In genomic region chr10:118045842-118046490, GRCh38 we compare ENCODE assay signal across 8 cellular contexts. TPM values are rescaled to one million over a fixed set of nuclear protein-coding genes. Genes with fewer than 3 reads are reported as not detected.
DNase-seq lines count a peak whose midpoint lies in the region; ATAC-seq and TF ChIP-seq lines count a peak whose summit lies in the region.

No MANE protein-coding gene starts in this region.

- peak overlapping the region; percentile 53 for H2AFZ ChIP-seq in GM23338

- H3K36me3 Mint-ChIP-seq in GM23338 (ENCODE audit: low read depth) = no peaks in the 10 kb centered on the region

- H3K9me2 ChIP-seq in GM23338 (ENCODE audit: insufficient read depth) = no peaks in the 10 kb centered on the region

- intact Hi-C loops in left colon (cut with DNase I, micrococcal nuclease) = no loop called here

- H3K4me3 Mint-ChIP-seq in GM23338 = peak overlapping the region; percentile 93

- DNase-seq in ELR (ENCODE audit: low read depth) (peak; percentile 68), GM23338 (ENCODE audit: low spot score) (peak; percentile 65), Kasumi-1 (lab: John Stamatoyannopoulos, UW) (peak; percentile 31 to 72), left colon (peak; percentile 49 to 55), NCI-H2196 (lab: John Stamatoyannopoulos, UW; ENCODE audit: unreplicated experiment) (no peak)
- DNase-seq in stimulated activated CD4-positive, alpha-beta T cell treated with anti-CD3 and anti-CD28 coated beads, Interleukin-2, amount 100 ng/mL, for 48 hours = peak; percentile 12 to 18

- peaks cover 11% of the 10 kb centered on the region for H3K4me1 ChIP-seq in GM23338 (ENCODE audit: insufficient read depth)

- no peaks in the 10 kb centered on the region for H3F3A ChIP-seq in GM23338 (replicated peaks; ENCODE audit: low read depth)

- peak overlapping the region; percentile 76 for H3K4me2 ChIP-seq in GM23338

- peaks cover 40% of the 10 kb centered on the region for H3K79me2 ChIP-seq in GM23338 (replicated peaks; ENCODE audit: insufficient read depth)

- H3K27me3 Mint-ChIP-seq in GM23338 (ENCODE audit: insufficient read depth, low read depth, poor library complexity) = peaks cover 4% of the 10 kb centered on the region

- peak overlapping the region; percentile 72 for H3K4me3 ChIP-seq in GM23338

- peak overlapping the region; percentile 82 for H3K27ac ChIP-seq in GM23338 (ENCODE audit: low read depth)
- H3K27ac ChIP-seq in VCaP = peak overlapping the region; percentile 82
- peak overlapping the region; percentile 86 for H3K27ac ChIP-seq in cingulate gyrus (ENCODE audit: low read depth, low read length)

- peak overlapping the region; percentile 87 for H3K27ac Mint-ChIP-seq in GM23338

- H4K20me1 ChIP-seq in GM23338 (replicated peaks; ENCODE audit: insufficient read depth) = no peaks in the 10 kb centered on the region

- no peaks in the 10 kb centered on the region for H3K9me3 Mint-ChIP-seq in GM23338

- H3K36me3 ChIP-seq in GM23338 (ENCODE audit: insufficient read depth) = no peaks in the 10 kb centered on the region

- H3K27me3 ChIP-seq in GM23338 (ENCODE audit: insufficient read depth) = no peaks in the 10 kb centered on the region

- ATAC-seq in GM23338 = peak; percentile 62
- ATAC-seq in left colon = peak; percentile 26

- TF ChIP-seq CTCF in GM23338 (conservative IDR thresholded peaks at IDR 0.05; ENCODE audit: low read depth in 2 of 2) (no peak), VCaP (conservative IDR thresholded peaks at IDR 0.05) (0 out of 2 replicates have a peak, but pooled peaks have one; percentile 21)

- H3K4me1 Mint-ChIP-seq in GM23338 = peaks cover 26% of the 10 kb centered on the region; the same call in 2 of the 3 replicates

TF ChIP-seq in GM23338, 12 proteins besides CTCF, POLR2A, EP300 and RAD21:
- TF ChIP-seq NANOG (IDR thresholded peaks at IDR 0.05; ENCODE audit: borderline replicate concordance) (no peak), ZNF331 (CRISPR knock-in tag; IDR thresholded peaks at IDR 0.05; ENCODE audit: low read depth) (no peak), STAT1 (IDR thresholded peaks at IDR 0.05; ENCODE audit: unreplicated experiment) (no peak), POLR2AphosphoS5 (IDR thresholded peaks at IDR 0.05; ENCODE audit: low read depth) (no peak), ZNF114 (CRISPR knock-in tag; IDR thresholded peaks at IDR 0.05) (no peak), ZNF462 (CRISPR knock-in tag; IDR thresholded peaks at IDR 0.05) (no peak), JUNB (IDR thresholded peaks at IDR 0.05; ENCODE audit: unreplicated experiment) (no peak), EZH2phosphoT487 (IDR thresholded peaks at IDR 0.05; ENCODE audit: unreplicated experiment) (no peak), CREB1 (CRISPR knock-in tag; IDR thresholded peaks at IDR 0.05; ENCODE audit: low read depth) (no peak), EZH2 (IDR thresholded peaks at IDR 0.05; ENCODE audit: low read depth, unreplicated experiment) (no peak), REST (IDR thresholded peaks at IDR 0.05; ENCODE audit: unreplicated experiment) (no peak), ETS1 (IDR thresholded peaks at IDR 0.05) (no peak)

RNA-seq across cellular contexts. Expression of gene RAB11FIP2, which starts 0.8 kb away (rescaled TPM):
- total RNA-seq in GM23338 (2014; rRNA removed; shearing (Covaris generic)) = 13.4 and 17.6 TPM in 2 replicates
- polyA plus RNA-seq in GM23338 (2016; fragmentation: Nextera tagmentation; extraction: Ambion mirVana) = 16.1 and 16.5 TPM in 2 replicates
- 1 to 10 TPM; 5.7 to 8.6 TPM for total RNA-seq in left colon
